8 cellular contexts compared by ENCODE assay signal in genomic region chr16:66830422-66831404, GRCh38. TPM values are rescaled to one million over a fixed set of nuclear protein-coding genes. Genes with fewer than 3 reads are reported as not detected.
DNase-seq lines count a peak whose midpoint lies in the region; ATAC-seq and TF ChIP-seq lines count a peak whose summit lies in the region.

TSS of gene NAE1 (minus strand) at chr16:66830976. CDS start at chr16:66830899, 77 bp downstream.

- peak; percentile 89 for TF ChIP-seq POLR2A in GM15510 (IDR thresholded peaks at IDR 0.05; ENCODE audit: borderline replicate concordance, extremely low read depth, insufficient read length)

- DNase-seq in NCI-H1694 (lab: John Stamatoyannopoulos, UW): peak; percentile 50
- DNase-seq in T-helper 2 cell: peak; percentile 82 to 90 (median 83)
- peak in 56 of 58 donors; percentile 18 to 86 (median 76) for DNase-seq in anterior cingulate cortex (lab: John Stamatoyannopoulos, UW)
- DNase-seq in hepatic stellate cell (ENCODE audit: low spot score): peak; percentile 95
- peak; percentile 59 for DNase-seq in renal cortical epithelial cell (ENCODE audit: low read depth)
- no peak for DNase-seq in cortex of kidney (lab: John Stamatoyannopoulos, UW)

- ATAC-seq in HG02885 (IDR thresholded peaks at IDR 0.05; ENCODE audit: poor library complexity, unreplicated experiment): peak; percentile 95

RNA-seq across cellular contexts. Expression of gene NAE1, which starts in this region (rescaled TPM):
- total RNA-seq in renal cortical epithelial cell: 81.0 and 110 TPM in 2 replicates
